Comparison of ENCODE assay signal across 19 cellular contexts in the genomic region with DNA sequence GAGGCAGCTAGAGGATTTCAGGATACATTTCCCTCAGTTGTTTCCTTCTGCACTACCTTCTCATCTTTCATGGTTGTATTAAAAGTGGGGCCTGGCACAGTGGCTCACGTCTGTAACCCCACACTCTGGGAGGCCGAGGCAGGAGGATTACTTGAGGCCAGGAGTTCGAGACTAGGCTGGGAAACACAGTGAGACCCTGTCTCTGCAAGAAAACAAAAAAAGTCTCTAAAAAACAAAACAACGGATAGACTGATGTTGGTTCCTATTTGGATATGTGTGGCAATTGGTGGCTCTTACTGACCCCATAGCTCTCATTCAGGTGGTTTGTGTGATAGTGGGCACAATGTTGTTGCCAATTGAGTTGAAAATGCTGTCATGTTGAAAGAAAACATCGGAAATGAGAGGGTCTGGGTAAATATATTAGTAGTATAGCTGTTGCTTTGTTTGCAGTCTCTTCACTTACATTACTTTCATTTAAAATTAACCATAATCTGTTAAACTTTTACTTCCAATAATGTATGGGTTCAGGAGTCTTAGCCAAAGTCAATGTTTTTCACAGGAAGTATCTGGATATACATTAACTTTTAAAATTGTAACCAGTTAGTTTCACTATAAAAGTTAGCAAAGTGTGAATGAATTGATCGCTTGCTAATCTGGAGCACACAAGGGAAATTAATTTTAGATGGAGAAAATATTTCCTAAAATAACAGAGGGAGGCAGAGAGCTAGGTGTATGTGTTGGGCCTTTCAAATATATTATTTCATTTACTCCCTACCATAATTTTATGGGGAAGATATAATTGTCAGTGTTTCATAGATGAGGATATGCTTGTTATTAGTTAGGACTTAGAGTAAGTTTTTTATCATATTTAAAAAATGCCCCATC. TPM values are rescaled to one million over a fixed set of nuclear protein-coding genes. Genes with fewer than 3 reads are reported as not detected.
DNase-seq lines count a peak whose midpoint lies in the region; ATAC-seq lines count a peak whose summit lies in the region.
"Had no signal": no experiment of that assay in that cellular context is flagged by ENCODE, and none has a peak within 500 bp of the region (broad histone marks: within the 10 kb centered on the region; RNA-seq: fewer than 3 reads in every experiment).

No MANE protein-coding gene starts in this region.

- POLR2A ChIA-PET in T-cell (lab: Charles Lee): no interaction called here

- H3K27me3 ChIP-seq in ACC112 (ENCODE audit: insufficient read depth, low read length): no peaks in the 10 kb centered on the region

- H3K9me3 Mint-ChIP-seq in T-cell: no peaks in the 10 kb centered on the region
- H3K9me3 Mint-ChIP-seq: activated naive CD4-positive, alpha-beta T cell treated with anti-CD3 and anti-CD28 coated beads, Interleukin-2, amount 10 ng/mL, durations not matched to agents 7 days and 5 days; memory B cell had no signal

- DNase-seq in left colon: no peak
- DNase-seq in posterior vena cava (ENCODE audit: low spot score): no peak
- no peak for DNase-seq in T-cell
- DNase-seq in activated CD4-positive, alpha-beta T cell treated with anti-CD3 and anti-CD28 coated beads, Interleukin-2, amount 50 U/mL, for 4 hours: no peak
- no peak for DNase-seq in amniotic stem cell (lab: John Stamatoyannopoulos, UW)
- DNase-seq: activated CD8-positive, alpha-beta memory T cell treated with anti-CD3 and anti-CD28 coated beads for 24 hours; activated naive CD4-positive, alpha-beta T cell treated with anti-CD3 and anti-CD28 coated beads, Interleukin-2, amount 10 ng/mL, durations not matched to agents 7 days and 5 days; cerebellar nuclear complex; DMS53; NCI-H1417; NCI-H524; RPMI8226; stimulated activated CD4-positive, alpha-beta T cell treated with anti-CD3 and anti-CD28 coated beads, Interleukin-15, amount 100 ng/mL, for 24 hours; T1000 had no signal

- H3K4me3 ChIP-seq in ACC112 (ENCODE audit: low read depth, low read length): no peak overlapping the region; the same call in 1 of the 2 replicates

- H3K27ac Mint-ChIP-seq in T-cell: peak overlapping the region in 1 of 2 donors; percentile 31
- H3K27ac Mint-ChIP-seq: activated naive CD4-positive, alpha-beta T cell treated with anti-CD3 and anti-CD28 coated beads, Interleukin-2, amount 10 ng/mL, durations not matched to agents 7 days and 5 days; IgD-negative memory B cell; memory B cell had no signal

- H2AFZ ChIP-seq in ACC112 (ENCODE audit: low read length, unreplicated experiment): no peak overlapping the region

- H3K79me2 ChIP-seq in ACC112 (ENCODE audit: control insufficient read depth, insufficient read depth, low read length, unreplicated experiment): peaks cover 43% of the 10 kb centered on the region

- peaks cover 56% of the 10 kb centered on the region for H3K4me1 ChIP-seq in ACC112 (ENCODE audit: control insufficient read depth, insufficient read depth, low read length, unreplicated experiment)

- H3K27me3 Mint-ChIP-seq in T-cell: no peaks in the 10 kb centered on the region
- H3K27me3 Mint-ChIP-seq: memory B cell had no signal

- H3K4me3 Mint-ChIP-seq in T-cell: no peak overlapping the region
- H3K4me3 Mint-ChIP-seq: activated naive CD4-positive, alpha-beta T cell treated with anti-CD3 and anti-CD28 coated beads, Interleukin-2, amount 10 ng/mL, durations not matched to agents 7 days and 5 days; IgD-negative memory B cell; memory B cell had no signal

- CTCF ChIA-PET in T-cell (lab: Charles Lee): interaction anchor here in 1 of 2 donors (0.6 kb wide), 1 partner anchor 185 kb away, joined by 3 read pairs; no protein-coding TSS in a partner anchor

- peak overlapping the region; percentile 43 for H3K27ac ChIP-seq in ACC112 (ENCODE audit: low read depth, low read length)

- peaks cover 9 to 11% (median 10%) of the 10 kb centered on the region in 3 donors for H3K4me1 Mint-ChIP-seq in T-cell

- no peaks in the 10 kb centered on the region for H3K36me3 ChIP-seq in ACC112 (ENCODE audit: insufficient read depth, low read length)

- intact Hi-C loops in left colon (cut with DNase I, micrococcal nuclease) (no loop called here), posterior vena cava (cut with DNase I) (no loop called here)

- ATAC-seq in GM19452 (IDR thresholded peaks at IDR 0.05; ENCODE audit: unreplicated experiment) (peak; percentile 70), HG03095 (IDR thresholded peaks at IDR 0.05; ENCODE audit: unreplicated experiment) (peak; percentile 58), left colon (peak; percentile 48), T-cell (replicated peaks in 1 of 4) (no peak)

- no peaks in the 10 kb centered on the region for H3K36me3 Mint-ChIP-seq in T-cell
- H3K36me3 Mint-ChIP-seq: activated naive CD4-positive, alpha-beta T cell treated with anti-CD3 and anti-CD28 coated beads, Interleukin-2, amount 10 ng/mL, durations not matched to agents 7 days and 5 days; IgD-negative memory B cell; memory B cell had no signal

RNA-seq across cellular contexts. Expression of a gene that starts 31.1 kb away (rescaled TPM):
- total RNA-seq in left colon (10 to 100 TPM; 88.3 to 89.5 TPM), posterior vena cava (100 to 1,000 TPM; 215 to 229 TPM), T-cell (100 to 1,000 TPM; 130 to 247 (median 164) TPM)

Comparison
In these comparisons a context has a peak if more than half of its experiments do, and no peak if none do; other contexts are left out.
1. ATAC-seq: peak in GM19452 (single experiment), HG03095 (single experiment) and left colon (single experiment); none in T-cell (0 of 4).